In the genomic region with DNA sequence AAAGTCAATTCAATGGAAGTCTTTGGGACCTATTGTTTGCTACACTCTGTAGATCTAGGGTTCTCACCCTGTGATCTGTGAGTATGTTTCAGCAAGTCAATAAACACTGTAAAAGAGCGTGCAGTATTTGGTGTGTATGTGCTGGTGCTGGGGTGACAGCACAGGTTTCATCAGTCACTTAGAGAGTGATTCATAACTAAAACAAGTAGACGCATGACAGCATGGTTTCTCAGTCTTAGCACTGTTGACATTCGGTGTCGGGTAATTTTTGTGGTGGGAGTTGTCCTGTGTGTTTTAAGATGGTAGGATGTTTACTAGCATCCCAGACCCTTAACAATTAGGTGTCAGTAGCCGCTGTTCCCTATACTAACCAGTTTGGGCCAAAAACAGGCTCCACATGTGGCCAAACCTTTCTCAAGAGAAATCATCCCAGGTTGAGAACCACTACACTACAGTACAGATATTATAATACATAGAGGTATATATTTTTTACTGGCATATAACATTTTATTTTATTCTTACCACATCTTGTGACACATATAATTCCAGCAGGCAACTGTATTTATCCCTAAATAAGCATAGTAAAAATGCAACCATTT, we compare ENCODE assay signal across 12 cellular contexts.
DNase-seq lines count a peak whose midpoint lies in the region; ATAC-seq and TF ChIP-seq lines count a peak whose summit lies in the region.
"Had no signal": no experiment of that assay in that cellular context is flagged by ENCODE, and none has a peak within 500 bp of the region (broad histone marks: within the 10 kb centered on the region; RNA-seq: fewer than 3 reads in every experiment).

No MANE protein-coding gene starts in this region.

- H3K27ac ChIP-seq in brain microvascular endothelial cell (no peak overlapping the region), heart left ventricle (no peak overlapping the region)
- H3K27ac ChIP-seq: gastroesophageal sphincter had no signal

- H3K27me3 ChIP-seq in brain microvascular endothelial cell (replicated peaks): no peaks in the 10 kb centered on the region
- H3K27me3 ChIP-seq in heart left ventricle: no peaks in the 10 kb centered on the region
- H3K27me3 ChIP-seq: gastroesophageal sphincter had no signal

- 81 to 91% (median 88%) methylated on average over 5 of the region's 5 CpGs for WGBS in heart left ventricle, 4 donors

- ATAC-seq in GM19438 (IDR thresholded peaks at IDR 0.05; ENCODE audit: low read depth, unreplicated experiment) (peak; percentile 70), HG03280 (IDR thresholded peaks at IDR 0.05; ENCODE audit: unreplicated experiment) (peak; percentile 83), HG03378 (IDR thresholded peaks at IDR 0.05; ENCODE audit: unreplicated experiment) (no peak), heart left ventricle (no peak)
- ATAC-seq: CD8-positive, alpha-beta T cell; gastroesophageal sphincter had no signal

- DNase-seq in GM12865 (ENCODE audit: low read depth) (peak; percentile 20), brain microvascular endothelial cell (peak; percentile 51), NCI-H2107 treated with DMSO at 0.1 percent for 48 hours (lab: John Stamatoyannopoulos, UW; ENCODE audit: unreplicated experiment) (no peak), heart left ventricle (no peak)
- no peak for DNase-seq in NK-92 treated with Interleukin-12 subunit alpha and Interleukin-12 subunit beta, amount 100 ng/mL, for 24 hours (lab: John Stamatoyannopoulos, UW)
- DNase-seq: caudate nucleus; CD8-positive, alpha-beta T cell; NCI-H446 treated with DMSO at 0.1 percent for 48 hours had no signal

- H3K4me3 ChIP-seq in GM12865 (ENCODE audit: low read depth, low read length) (no peak overlapping the region), brain microvascular endothelial cell (ENCODE audit: low read depth, low read length) (no peak overlapping the region), heart left ventricle (no peak overlapping the region)
- H3K4me3 ChIP-seq: gastroesophageal sphincter had no signal

- no peak for TF ChIP-seq POLR2A in heart left ventricle (IDR thresholded peaks at IDR 0.05)

- H3K36me3 ChIP-seq in brain microvascular endothelial cell (replicated peaks) (no peaks in the 10 kb centered on the region), heart left ventricle (no peaks in the 10 kb centered on the region)
- H3K36me3 ChIP-seq: gastroesophageal sphincter had no signal

- in situ Hi-C loops in brain microvascular endothelial cell (cut with HindIII; ENCODE audit: low pct_ligation_motif_present, low sequenced_read_pairs): no loop called here

- no peak for TF ChIP-seq CTCF in GM12865 (IDR thresholded peaks at IDR 0.05; ENCODE audit: insufficient read depth, low read depth, low read length, missing control alignments)
- TF ChIP-seq CTCF in brain microvascular endothelial cell (IDR thresholded peaks at IDR 0.05; ENCODE audit: low read depth, low read length, missing control alignments): no peak
- no peak for TF ChIP-seq CTCF in heart left ventricle (IDR thresholded peaks at IDR 0.05)

- H3K4me1 ChIP-seq in heart left ventricle: no peaks in the 10 kb centered on the region
- H3K4me1 ChIP-seq: gastroesophageal sphincter had no signal

- intact Hi-C loops in heart left ventricle (cut with DNase I): no loop called here

- no peaks in the 10 kb centered on the region for H3K9me3 ChIP-seq in heart left ventricle
- H3K9me3 ChIP-seq: gastroesophageal sphincter had no signal

Comparison
In these comparisons a context has a peak if more than half of its experiments do, and no peak if none do; other contexts are left out.
1. DNase-seq: peak in GM12865 (single experiment) and brain microvascular endothelial cell (single experiment); none in NK-92 treated with Interleukin-12 subunit alpha and Interleukin-12 subunit beta, amount 100 ng/mL, for 24 hours (single experiment), NCI-H2107 treated with DMSO at 0.1 percent for 48 hours (single experiment) and heart left ventricle (0 of 5).
2. ATAC-seq: peak in GM19438 (single experiment) and HG03280 (single experiment); none in HG03378 (single experiment) and heart left ventricle (0 of 4).